In genomic region chr9:6106576-6107339, GRCh38 we compare ENCODE assay signal across 8 cellular contexts.
DNase-seq lines count a peak whose midpoint lies in the region; ATAC-seq, FAIRE-seq and TF ChIP-seq lines count a peak whose summit lies in the region.

No MANE protein-coding gene starts in this region.

- no peak for TF ChIP-seq POLR2A in gastroesophageal sphincter (IDR thresholded peaks at IDR 0.05)

- no peak for TF ChIP-seq EP300 in gastroesophageal sphincter (IDR thresholded peaks at IDR 0.05)

- no peak for FAIRE-seq in HTR-8/SVneo (lab: Jason Lieb, UNC)

- peak overlapping the region in 3 of 4 donors; percentile 25 to 39 (median 28) for H3K27ac ChIP-seq in gastroesophageal sphincter

- ATAC-seq in GM19468 (IDR thresholded peaks at IDR 0.05; ENCODE audit: extremely low read depth, unreplicated experiment) (peak; percentile 48), gastroesophageal sphincter (peak; percentile 62)

- H3K36me3 ChIP-seq in gastroesophageal sphincter: no peaks in the 10 kb centered on the region

- H3K4me3 ChIP-seq in gastroesophageal sphincter: no peak overlapping the region
- no peak overlapping the region for H3K4me3 ChIP-seq in retinal pigment epithelial cell (ENCODE audit: low read length)

- TF ChIP-seq CTCF in gastroesophageal sphincter (IDR thresholded peaks at IDR 0.05) (peak in 3 of 4 experiments; percentile 10 to 56 (median 18)), retinal pigment epithelial cell (conservative IDR thresholded peaks at IDR 0.05; ENCODE audit: low read depth, low read length) (peak; percentile 57)

- peaks cover 3 to 13% (median 5%) of the 10 kb centered on the region in 3 donors for H3K4me1 ChIP-seq in gastroesophageal sphincter

- DNase-seq in DMS153 (lab: John Stamatoyannopoulos, UW): peak; percentile 44
- DNase-seq in HTR-8/SVneo (ENCODE audit: insufficient read length, low spot score): peak; percentile 34
- peak; percentile 40 for DNase-seq in SW480 (ENCODE audit: low spot score)
- no peak for DNase-seq in retinal pigment epithelial cell (ENCODE audit: low read depth)
- DNase-seq in stimulated activated CD4-positive, alpha-beta T cell treated with anti-CD3 and anti-CD28 coated beads, Interleukin-4, amount 100 ng/mL, for 4 hours: no peak
- DNase-seq in NCI-H1417 treated with DMSO at 0.1 percent for 48 hours (lab: John Stamatoyannopoulos, UW): no peak

- H3K9me3 ChIP-seq in gastroesophageal sphincter: no peaks in the 10 kb centered on the region

- H3K27me3 ChIP-seq in gastroesophageal sphincter: no peaks in the 10 kb centered on the region

- WGBS in gastroesophageal sphincter (ENCODE audit: low coverage in 1 of 2), 2 donors: 0 to 13% methylated on average over 1 to 2 of the region's 2 CpGs

Comparison
In these comparisons a context has a peak if more than half of its experiments do, and no peak if none do; other contexts are left out.
1. DNase-seq: peak in DMS153 (single experiment), HTR-8/SVneo (single experiment) and SW480 (single experiment); none in retinal pigment epithelial cell (single experiment), stimulated activated CD4-positive, alpha-beta T cell treated with anti-CD3 and anti-CD28 coated beads, Interleukin-4, amount 100 ng/mL, for 4 hours (0 of 2) and NCI-H1417 treated with DMSO at 0.1 percent for 48 hours (single experiment).